In genomic region chr11:15967966-15968365, GRCh38 we compare ENCODE assay signal across 12 cellular contexts.
DNase-seq lines count a peak whose midpoint lies in the region; ATAC-seq and TF ChIP-seq lines count a peak whose summit lies in the region.
"Had no signal": no experiment of that assay in that cellular context is flagged by ENCODE, and none has a peak within 500 bp of the region (broad histone marks: within the 10 kb centered on the region; RNA-seq: fewer than 3 reads in every experiment).

No MANE protein-coding gene starts in this region.

- POLR2A ChIA-PET in IMR-90 (lab: Charles Lee; ENCODE audit: unreplicated experiment) = no interaction called here

- H3K4me1 ChIP-seq in IMR-90 (ENCODE audit: control insufficient read depth, insufficient read depth, low read length) (peaks cover 12% of the 10 kb centered on the region), heart right ventricle (peaks cover 10 to 57% (median 40%) of the 10 kb centered on the region in 9 donors), spleen (peaks cover 0 to 21% (median 7%) of the 10 kb centered on the region in 6 donors)

- no TSS peak for BruUV-seq in IMR-90 (replicated peaks; lab: Mats Ljungman, UMichigan)

- H3K4me2 ChIP-seq in IMR-90 (ENCODE audit: low read depth, low read length) = no peak overlapping the region

- H3K9me3 Mint-ChIP-seq in brain = no peaks in the 10 kb centered on the region

- no peak overlapping the region; the same call in 1 of the 2 replicates for H3K14ac ChIP-seq in IMR-90 (replicated peaks; ENCODE audit: low read depth, low read length)

- H3K23ac ChIP-seq in IMR-90 (ENCODE audit: low read depth, low read length) = peak overlapping the region; percentile 50; the same call in 1 of the 2 replicates

- no peak overlapping the region; the same call in 1 of the 2 replicates for H3K9ac ChIP-seq in IMR-90 (ENCODE audit: low read depth, low read length)

- H3K27ac ChIP-seq in IMR-90 (ENCODE audit: insufficient read depth, low read length) (peak overlapping the region; percentile 71; the same call in 1 of the 2 replicates), heart right ventricle (peak overlapping the region; percentile 77 to 92 (median 83)), spleen (peak overlapping the region in 6 of 8 donors; percentile 51 to 85 (median 60))

- H3K27me3 Mint-ChIP-seq in brain = no peaks in the 10 kb centered on the region

- peak overlapping the region; percentile 91; the same call in 1 of the 2 replicates for H2BK20ac ChIP-seq in IMR-90 (ENCODE audit: low read depth, low read length)

- H2AK9ac ChIP-seq in IMR-90 (replicated peaks; ENCODE audit: low read depth, low read length, poor library complexity) = no peak overlapping the region

- no peak for ATAC-seq in IMR-90 (ENCODE audit: low read depth)
- ATAC-seq in heart right ventricle = peak in 6 of 8 donors; percentile 25 to 63 (median 41)

- DNase-seq in IMR-90 (peak; percentile 76), heart right ventricle (no peak), spleen (no peak), 8988T (no peak), NCI-H510A treated with DMSO at 0.1 percent for 48 hours (lab: John Stamatoyannopoulos, UW) (no peak), kidney tubule cell (ENCODE audit: low spot score) (no peak)
- no peak for DNase-seq in activated effector memory CD4-positive, alpha-beta T cell treated with Interleukin-2 at 50 U/mL for 16 hours
- DNase-seq: activated gamma-delta T cell; NCI-H2029; stimulated activated CD4-positive, alpha-beta T cell treated with anti-CD3 and anti-CD28 coated beads, Interleukin-12 subunit alpha, Interleukin-12 subunit beta, amount 100 ng/mL, for 4 hours; T1000 had no signal

- H4K20me1 ChIP-seq in IMR-90 (ENCODE audit: insufficient read depth, low read length) = no peaks in the 10 kb centered on the region

- H3K56ac ChIP-seq in IMR-90 (ENCODE audit: extremely low read depth, insufficient read depth, low read length) = no peak overlapping the region

- no peak overlapping the region for H2AFZ ChIP-seq in IMR-90 (replicated peaks; ENCODE audit: low read length, poor library complexity)

- H3K4me3 ChIP-seq in IMR-90 (ENCODE audit: insufficient read depth, low read depth, low read length) (no peak overlapping the region), heart right ventricle (no peak overlapping the region), spleen (no peak overlapping the region)

- CTCF ChIA-PET in IMR-90 (lab: Yijun Ruan, JAX) = no interaction called here

- H4K91ac ChIP-seq in IMR-90 (ENCODE audit: insufficient read depth, low read depth, low read length) = peak overlapping the region; percentile 91; the same call in 1 of the 2 replicates

- peak overlapping the region; percentile 87; the same call in 1 of the 2 replicates for H3K4ac ChIP-seq in IMR-90 (ENCODE audit: low read depth, low read length)

- H3K27ac Mint-ChIP-seq in brain = peak overlapping the region in 4 of 5 experiments; percentile 68 to 98 (median 94)

- H3K27me3 ChIP-seq in IMR-90 (ENCODE audit: control insufficient read depth, insufficient read depth, low read length) (no peaks in the 10 kb centered on the region), heart right ventricle (no peaks in the 10 kb centered on the region), spleen (replicated peaks in 1 of 7) (no peaks in the 10 kb centered on the region)

- no peak for TF ChIP-seq POLR2A in IMR-90 (IDR thresholded peaks at IDR 0.05; ENCODE audit: low read depth, low read length)
- TF ChIP-seq POLR2A in spleen (IDR thresholded peaks at IDR 0.05) = no peak

- no peaks in the 10 kb centered on the region; a peak in 1 of 4 replicates for H3K79me1 ChIP-seq in IMR-90 (ENCODE audit: low read depth in 1 of 2, low read length in 2 of 2)

- H2BK120ac ChIP-seq in IMR-90 (ENCODE audit: low read depth, low read length) = peak overlapping the region; percentile 87

- no peak overlapping the region; the same call in 2 of the 3 replicates for H2BK15ac ChIP-seq in IMR-90 (ENCODE audit: low read depth, low read length)

- peaks cover 12% of the 10 kb centered on the region for H3K36me3 Mint-ChIP-seq in brain

- peak overlapping the region; percentile 50 to 73 for H4K8ac ChIP-seq in IMR-90 (ENCODE audit: low read depth in 2 of 2, low read length in 2 of 2)

- H4K5ac ChIP-seq in IMR-90 (ENCODE audit: low read depth, low read length) = peak overlapping the region; percentile 95

- peak overlapping the region in 3 of 5 experiments; percentile 1 to 52 (median 2) for H3K4me3 Mint-ChIP-seq in brain

- peak overlapping the region; percentile 92 for H2BK5ac ChIP-seq in IMR-90 (ENCODE audit: low read depth, low read length, poor library complexity, severe bottlenecking)

- intact Hi-C loops in IMR-90 (cut with micrococcal nuclease) = no loop called here
- intact Hi-C loops in heart right ventricle (cut with DNase I) = loop anchor here in 2 of 10 donors (5.0 to 10.0 kb wide), 2 partner anchors 153 to 316 kb away; no protein-coding TSS in a partner anchor
- intact Hi-C loops in spleen (cut with DNase I; ENCODE audit: low total_unique reads) = no loop called here

- dilution Hi-C loops in IMR-90 (cut with HindIII; ENCODE audit: low sequenced_read_pairs, unreplicated experiment) = no loop called here

- peaks cover 53% of the 10 kb centered on the region for H3K4me1 Mint-ChIP-seq in brain

- WGBS in IMR-90 (ENCODE audit: extremely low coverage in 2 of 2, insufficient read length in 1 of 2), 2 experiments = no CpG with 5 or more reads among the region's 2 CpGs
- 35 to 38% methylated on average over 2 of the region's 2 CpGs for WGBS in heart right ventricle, 2 donors
- 39 to 67% (median 46%) methylated on average over 2 of the region's 2 CpGs for WGBS in spleen, 5 donors

- no peak for TF ChIP-seq CTCF in IMR-90 (conservative IDR thresholded peaks at IDR 0.05; ENCODE audit: low read depth, low read length)
- no peak for TF ChIP-seq CTCF in brain (conservative IDR thresholded peaks at IDR 0.05)
- TF ChIP-seq CTCF in heart right ventricle (IDR thresholded peaks at IDR 0.05) = no peak
- no peak for TF ChIP-seq CTCF in spleen (IDR thresholded peaks at IDR 0.05 in 8 of 11, conservative IDR thresholded peaks at IDR 0.05 in 3 of 11)

- peaks cover 5% of the 10 kb centered on the region; the same call in 1 of the 2 replicates for H3K9me1 ChIP-seq in IMR-90 (ENCODE audit: insufficient read depth, low read length)

- H3K9me3 ChIP-seq in IMR-90 (ENCODE audit: control insufficient read depth, insufficient read depth, low read length) = no peaks in the 10 kb centered on the region
- H3K9me3 ChIP-seq in heart right ventricle = no peaks in the 10 kb centered on the region
- H3K9me3 ChIP-seq in spleen = no peaks in the 10 kb centered on the region

- no peak overlapping the region for H2AK5ac ChIP-seq in IMR-90 (ENCODE audit: low read depth, low read length)

- no peak for TF ChIP-seq RAD21 in IMR-90 (IDR thresholded peaks at IDR 0.05; ENCODE audit: low read length)

- peak overlapping the region; percentile 90 for H3K18ac ChIP-seq in IMR-90 (ENCODE audit: low read depth, low read length)

- in situ Hi-C loops in IMR-90 (cut with MboI; ENCODE audit: low sequenced_read_pairs) = no loop called here

- H3K36me3 ChIP-seq in IMR-90 (ENCODE audit: control insufficient read depth, insufficient read depth, low read length) = peaks cover 2% of the 10 kb centered on the region; the same call in 1 of the 2 replicates
- peaks cover 0 to 3% (median 0%) of the 10 kb centered on the region in 9 donors for H3K36me3 ChIP-seq in heart right ventricle
- H3K36me3 ChIP-seq in spleen = no peaks in the 10 kb centered on the region

TF ChIP-seq in IMR-90, 13 proteins besides CTCF, POLR2A, EP300 and RAD21:
- no peak for TF ChIP-seq ELK1 (IDR thresholded peaks at IDR 0.05; ENCODE audit: borderline replicate concordance, low read depth, low read length)
- peak; percentile 76 for TF ChIP-seq CEBPB (IDR thresholded peaks at IDR 0.05; ENCODE audit: low read depth, low read length)
